Comparison of ENCODE assay signal across 17 cellular contexts in genomic region chr1:247114351-247115140, GRCh38. TPM values are rescaled to one million over a fixed set of nuclear protein-coding genes. Genes with fewer than 3 reads are reported as not detected.
DNase-seq lines count a peak whose midpoint lies in the region; ATAC-seq, FAIRE-seq and TF ChIP-seq lines count a peak whose summit lies in the region.
"Had no signal": no experiment of that assay in that cellular context is flagged by ENCODE, and none has a peak within 500 bp of the region (broad histone marks: within the 10 kb centered on the region; RNA-seq: fewer than 3 reads in every experiment).

No MANE protein-coding gene starts in this region.

- ATAC-seq in HepG2: peak; percentile 4; the same call in 2 of the 3 replicates
- no peak for ATAC-seq in right lobe of liver
- peak; percentile 16 for ATAC-seq in activated T-helper 17 cell treated with anti-CD3 and anti-CD28 coated beads, Interleukin-2, amount 50 U/mL, for 72 hours (replicated peaks)
- ATAC-seq in HG02970 (IDR thresholded peaks at IDR 0.05; ENCODE audit: low FRiP score, unreplicated experiment): no peak

- POLR2A ChIA-PET in HepG2 (lab: Yijun Ruan, JAX): interaction anchor here (1.2 kb wide), 1 partner anchor 36 kb away, joined by 3 read pairs; the partner anchor contains the start of gene ZNF670

- H3K4me1 ChIP-seq in HepG2 (ENCODE audit: insufficient read depth, low read length) (peaks cover 51% of the 10 kb centered on the region), right lobe of liver (peaks cover 0 to 14% (median 0%) of the 10 kb centered on the region in 4 donors), osteoblast (ENCODE audit: insufficient read depth, low read length) (no peaks in the 10 kb centered on the region)

- H3K27ac ChIP-seq in HepG2 (ENCODE audit: extremely low read length, insufficient read depth, low read length) (no peak overlapping the region), right lobe of liver (no peak overlapping the region), osteoblast (ENCODE audit: low read depth, low read length) (no peak overlapping the region)
- H3K27ac ChIP-seq: SJSA1 had no signal

- in situ Hi-C loops in HepG2 (cut with HindIII; ENCODE audit: extremely low pct_ligation_motif_present, low pct_unique_long_range_greater_than_20kb): no loop called here

- H3K27ac Mint-ChIP-seq in activated T-helper 17 cell treated with anti-CD3 and anti-CD28 coated beads, Interleukin-2, amount 50 U/mL, for 72 hours: no peak overlapping the region
- H3K27ac Mint-ChIP-seq: B cell, H9 had no signal

- CTCF ChIA-PET in HepG2 (lab: Yijun Ruan, JAX; ENCODE audit: low intra/inter-chr PET ratio, low total read pairs): no interaction called here

- TF ChIP-seq POLR2A in HepG2 (IDR thresholded peaks at IDR 0.05; ENCODE audit: insufficient read depth in 1 of 2, low read depth in 2 of 2, low read length in 2 of 2): no peak
- no peak for TF ChIP-seq POLR2A in right lobe of liver (IDR thresholded peaks at IDR 0.05)

- H3K4me3 Mint-ChIP-seq in activated T-helper 17 cell treated with anti-CD3 and anti-CD28 coated beads, Interleukin-2, amount 50 U/mL, for 72 hours: no peak overlapping the region

- DNase-seq in HepG2 (ENCODE audit: low spot score) (no peak), right lobe of liver (no peak), osteoblast (ENCODE audit: insufficient read length, low spot score, missing footprints) (peak; percentile 65), SIG-M5 treated with dmso at 0.1 percent for 504 hours (lab: John Stamatoyannopoulos, UW; ENCODE audit: unreplicated experiment) (no peak), RPMI8226 (no peak)
- DNase-seq: CD8-positive, alpha-beta memory T cell; DMS153; H9; MG63; NCI-H1105; NCI-H1930; NCI-H2171 treated with DMSO at 0.1 percent for 48 hours; NCI-H510A had no signal

- no peaks in the 10 kb centered on the region for H3K27me3 ChIP-seq in HepG2 (ENCODE audit: control insufficient read depth in 1 of 2, insufficient read depth in 2 of 2, low read length in 2 of 2)
- H3K27me3 ChIP-seq in right lobe of liver: no peaks in the 10 kb centered on the region
- no peaks in the 10 kb centered on the region for H3K27me3 ChIP-seq in osteoblast (ENCODE audit: insufficient read depth, low read length)
- H3K27me3 ChIP-seq: MG63, SJSA1 had no signal

- FAIRE-seq in HepG2 (lab: Jason Lieb, UNC): no peak

- H3K4me1 Mint-ChIP-seq in activated T-helper 17 cell treated with anti-CD3 and anti-CD28 coated beads, Interleukin-2, amount 50 U/mL, for 72 hours: peaks cover 10% of the 10 kb centered on the region

- H3K4me2 ChIP-seq in HepG2 (ENCODE audit: low read depth, low read length): peak overlapping the region; percentile 83
- no peak overlapping the region for H3K4me2 ChIP-seq in osteoblast (ENCODE audit: insufficient read depth, low read length)

- intact Hi-C loops in HepG2 (cut with micrococcal nuclease; ENCODE audit: unreplicated experiment) (loop anchor here (5.0 to 10.0 kb wide), 4 partner anchors 107 to 218 kb away; partner anchors contain the start of genes AHCTF1, ZNF496 and ZNF695), right lobe of liver (cut with DNase I) (no loop called here)

- H4K20me1 ChIP-seq in HepG2 (ENCODE audit: insufficient read depth, low read length) (no peaks in the 10 kb centered on the region), osteoblast (ENCODE audit: insufficient read depth, low read length) (no peaks in the 10 kb centered on the region)

- peaks cover 13% of the 10 kb centered on the region for H3K27me3 Mint-ChIP-seq in activated T-helper 17 cell treated with anti-CD3 and anti-CD28 coated beads, Interleukin-2, amount 50 U/mL, for 72 hours

- TF ChIP-seq CTCF in HepG2 (CRISPR knock-in tag; IDR thresholded peaks at IDR 0.05) (no peak), right lobe of liver (IDR thresholded peaks at IDR 0.05) (no peak), osteoblast (IDR thresholded peaks at IDR 0.05; ENCODE audit: extremely low read depth, low read depth, low read length) (no peak)

- H3K9me3 ChIP-seq in HepG2 (ENCODE audit: low read length): no peaks in the 10 kb centered on the region
- H3K9me3 ChIP-seq in right lobe of liver: no peaks in the 10 kb centered on the region
- H3K9me3 ChIP-seq in osteoblast (ENCODE audit: low read depth, low read length): no peaks in the 10 kb centered on the region
- H3K9me3 ChIP-seq: MG63 had no signal

- H3K79me2 ChIP-seq in HepG2 (ENCODE audit: insufficient read depth, low read length) (peaks cover 4% of the 10 kb centered on the region), osteoblast (ENCODE audit: insufficient read depth, low read length) (no peaks in the 10 kb centered on the region)

- peak overlapping the region; percentile 79 for H3K9ac ChIP-seq in HepG2 (ENCODE audit: insufficient read depth, low read depth, low read length)

- TF ChIP-seq EP300 in HepG2 (IDR thresholded peaks at IDR 0.05; ENCODE audit: low read depth in 2 of 2, low read length in 2 of 2): no peak
- no peak for TF ChIP-seq EP300 in HepG2 (CRISPR knock-in tag; IDR thresholded peaks at IDR 0.05; ENCODE audit: borderline replicate concordance)

- no peak for TF ChIP-seq RAD21 in HepG2 (CRISPR knock-in tag; IDR thresholded peaks at IDR 0.05)

- no TSS peak for BruUV-seq in HepG2 (replicated peaks; lab: Mats Ljungman, UMichigan)

- WGBS in HepG2 (ENCODE audit: low lambda C conversion rate): 54% methylated on average over 3 of the region's 13 CpGs
- 90% methylated on average over 2 of the region's 13 CpGs for WGBS in right lobe of liver (ENCODE audit: insufficient coverage, low coverage, low lambda C conversion rate, missing lambda C conversion rate)

- no peak overlapping the region for H2AFZ ChIP-seq in HepG2 (ENCODE audit: low read length)
- no peak overlapping the region for H2AFZ ChIP-seq in osteoblast (ENCODE audit: low read length)

- H3K9me3 Mint-ChIP-seq in activated T-helper 17 cell treated with anti-CD3 and anti-CD28 coated beads, Interleukin-2, amount 50 U/mL, for 72 hours: no peaks in the 10 kb centered on the region

- H3K4me3 ChIP-seq in HepG2 (replicated peaks in 1 of 3; ENCODE audit: insufficient read depth in 1 of 3, low read depth in 2 of 3, low read length in 3 of 3) (peak overlapping the region in 2 of 3 experiments; percentile 77 to 82; a peak in 2 of 6 replicates), right lobe of liver (no peak overlapping the region), osteoblast (ENCODE audit: insufficient read depth, low read length) (no peak overlapping the region)
- H3K4me3 ChIP-seq: MG63, SJSA1 had no signal

- H3K36me3 ChIP-seq in HepG2 (replicated peaks in 1 of 2; ENCODE audit: control insufficient read depth in 1 of 2, insufficient read depth in 2 of 2, low read length in 2 of 2): no peaks in the 10 kb centered on the region
- no peaks in the 10 kb centered on the region for H3K36me3 ChIP-seq in right lobe of liver
- H3K36me3 ChIP-seq in osteoblast (ENCODE audit: insufficient read depth, low read length): no peaks in the 10 kb centered on the region
- H3K36me3 ChIP-seq: MG63, SJSA1 had no signal

- H3K36me3 Mint-ChIP-seq in activated T-helper 17 cell treated with anti-CD3 and anti-CD28 coated beads, Interleukin-2, amount 50 U/mL, for 72 hours (ENCODE audit: low read depth): no peaks in the 10 kb centered on the region
- H3K36me3 Mint-ChIP-seq: CD8-positive, alpha-beta memory T cell had no signal

RNA-seq across cellular contexts. Expression of gene ZNF669, which starts 10.4 kb away (rescaled TPM):
- total RNA-seq in HepG2 (2016; rRNA removed; fragmentation: Illumina TruSeq; extraction: Trizol) (13.6 and 14.6 TPM in 2 replicates), right lobe of liver (1 to 10 TPM in 5 of 6 experiments, under 1 TPM in 1; 0.90 to 2.6 (median 1.5) TPM), osteoblast (10.1 and 11.8 TPM in 2 replicates)
- total RNA-seq in HepG2 (2016; cell fraction: cytosol; rRNA removed; fragmentation: Illumina TruSeq; extraction: Trizol; ENCODE audit: low read depth): 2.4 and 3.5 TPM in 2 replicates
- 10.6 and 14.2 TPM in 2 replicates for total RNA-seq in HepG2 (2016; cell fraction: insoluble cytoplasmic fraction; rRNA removed; fragmentation: Illumina TruSeq; extraction: Trizol)
- total RNA-seq in HepG2 (2016; cell fraction: membrane; rRNA removed; fragmentation: Illumina TruSeq; extraction: Trizol): 5.9 and 7.8 TPM in 2 replicates
- total RNA-seq in HepG2 (2016; cell fraction: nucleus; rRNA removed; fragmentation: Illumina TruSeq; extraction: Trizol): 9.1 and 11.4 TPM in 2 replicates
- polyA plus RNA-seq in HepG2 (2011; rRNA removed): 2.8 and 3.1 TPM in 2 replicates
- 1.6 and 2.7 TPM in 2 replicates for polyA plus RNA-seq in HepG2 (2011; cell fraction: cytosol; rRNA removed)
- polyA plus RNA-seq in HepG2 (2011; cell fraction: nucleus; rRNA removed): 1.7 and 1.8 TPM in 2 replicates
- polyA plus RNA-seq in HepG2 (2012): 3.2 and 4.3 TPM in 2 replicates
- polyA plus RNA-seq in HepG2 (2016; cell fraction: cytosol; fragmentation: Illumina TruSeq; extraction: Trizol; ENCODE audit: low read depth): 0.65 and 0.85 TPM in 2 replicates
- 6.7 and 7.5 TPM in 2 replicates for polyA plus RNA-seq in HepG2 (2016; cell fraction: insoluble cytoplasmic fraction; fragmentation: Illumina TruSeq; extraction: Trizol; ENCODE audit: low read depth)
- 0.85 and 1.5 TPM in 2 replicates for polyA plus RNA-seq in HepG2 (2016; cell fraction: membrane; fragmentation: Illumina TruSeq; extraction: Trizol; ENCODE audit: low read depth)
- polyA plus RNA-seq in HepG2 (2016; cell fraction: nucleus; fragmentation: Illumina TruSeq; extraction: Trizol; ENCODE audit: insufficient read depth, low read depth): 4.8 and 6.8 TPM in 2 replicates
- 5.8 and 7.0 TPM in 2 replicates for polyA minus RNA-seq in HepG2 (2011; rRNA and poly(A)+ RNA removed; ENCODE audit: low replicate concordance)
- 3.7 and 4.6 TPM in 2 replicates for polyA minus RNA-seq in HepG2 (2011; cell fraction: cytosol; rRNA and poly(A)+ RNA removed)
- 9.9 and 10.7 TPM in 2 replicates for polyA minus RNA-seq in HepG2 (2011; cell fraction: nucleus; rRNA and poly(A)+ RNA removed)
- 1 to 10 TPM; 5.7 to 7.1 TPM for total RNA-seq in activated T-helper 17 cell treated with anti-CD3 and anti-CD28 coated beads, Interleukin-2, amount 50 U/mL, for 72 hours

RNA-seq across cellular contexts. Expression of gene ZNF670, which starts 35.9 kb away (rescaled TPM):
- 10.9 and 15.2 TPM in 2 replicates for total RNA-seq in HepG2 (2016; rRNA removed; fragmentation: Illumina TruSeq; extraction: Trizol)
- total RNA-seq in HepG2 (2016; cell fraction: cytosol; rRNA removed; fragmentation: Illumina TruSeq; extraction: Trizol; ENCODE audit: low read depth): 3.3 and 4.0 TPM in 2 replicates
- total RNA-seq in HepG2 (2016; cell fraction: insoluble cytoplasmic fraction; rRNA removed; fragmentation: Illumina TruSeq; extraction: Trizol): 10.9 and 17.3 TPM in 2 replicates
- 6.3 and 7.0 TPM in 2 replicates for total RNA-seq in HepG2 (2016; cell fraction: membrane; rRNA removed; fragmentation: Illumina TruSeq; extraction: Trizol)
- total RNA-seq in HepG2 (2016; cell fraction: nucleus; rRNA removed; fragmentation: Illumina TruSeq; extraction: Trizol): 6.2 and 8.1 TPM in 2 replicates
- 3.1 and 4.2 TPM in 2 replicates for polyA plus RNA-seq in HepG2 (2011; rRNA removed)
- polyA plus RNA-seq in HepG2 (2011; cell fraction: cytosol; rRNA removed): 1.2 and 1.4 TPM in 2 replicates
- 2.3 and 2.7 TPM in 2 replicates for polyA plus RNA-seq in HepG2 (2011; cell fraction: nucleus; rRNA removed)
- 6.0 and 9.2 TPM in 2 replicates for polyA plus RNA-seq in HepG2 (2012)
- 0.41 and 0.53 TPM in 2 replicates for polyA plus RNA-seq in HepG2 (2016; cell fraction: cytosol; fragmentation: Illumina TruSeq; extraction: Trizol; ENCODE audit: low read depth)
- polyA plus RNA-seq in HepG2 (2016; cell fraction: insoluble cytoplasmic fraction; fragmentation: Illumina TruSeq; extraction: Trizol; ENCODE audit: low read depth): 13.4 and 14.2 TPM in 2 replicates
- polyA plus RNA-seq in HepG2 (2016; cell fraction: membrane; fragmentation: Illumina TruSeq; extraction: Trizol; ENCODE audit: low read depth): 2.0 and 2.3 TPM in 2 replicates
- polyA plus RNA-seq in HepG2 (2016; cell fraction: nucleus; fragmentation: Illumina TruSeq; extraction: Trizol; ENCODE audit: insufficient read depth, low read depth): 5.8 and 7.7 TPM in 2 replicates
- polyA minus RNA-seq in HepG2 (2011; rRNA and poly(A)+ RNA removed; ENCODE audit: low replicate concordance): 0.82 and 2.0 TPM in 2 replicates
- polyA minus RNA-seq in HepG2 (2011; cell fraction: cytosol; rRNA and poly(A)+ RNA removed): 4.1 and 4.4 TPM in 2 replicates
- 14.9 and 16.4 TPM in 2 replicates for polyA minus RNA-seq in HepG2 (2011; cell fraction: nucleus; rRNA and poly(A)+ RNA removed)
- total RNA-seq in right lobe of liver: 1 to 10 TPM in 5 of 6 experiments, under 1 TPM in 1; 0.79 to 2.7 (median 1.5) TPM
- total RNA-seq in activated T-helper 17 cell treated with anti-CD3 and anti-CD28 coated beads, Interleukin-2, amount 50 U/mL, for 72 hours: 1 to 10 TPM; 2.7 to 3.3 TPM
- total RNA-seq in osteoblast: 2.9 and 3.8 TPM in 2 replicates

RNA-seq across cellular contexts. Expression of gene ZNF124, which starts 57.3 kb away (rescaled TPM):
- total RNA-seq in HepG2 (2016; rRNA removed; fragmentation: Illumina TruSeq; extraction: Trizol) (102 and 134 TPM in 2 replicates), right lobe of liver (10 to 100 TPM in 1 of 6 experiments, 1 to 10 TPM in 5; 5.4 to 13.8 (median 6.6) TPM), osteoblast (14.4 and 36.9 TPM in 2 replicates)
- total RNA-seq in HepG2 (2016; cell fraction: cytosol; rRNA removed; fragmentation: Illumina TruSeq; extraction: Trizol; ENCODE audit: low read depth): 749 and 855 TPM in 2 replicates
- 96.3 and 132 TPM in 2 replicates for total RNA-seq in HepG2 (2016; cell fraction: insoluble cytoplasmic fraction; rRNA removed; fragmentation: Illumina TruSeq; extraction: Trizol)
- total RNA-seq in HepG2 (2016; cell fraction: membrane; rRNA removed; fragmentation: Illumina TruSeq; extraction: Trizol): 583 and 722 TPM in 2 replicates
- total RNA-seq in HepG2 (2016; cell fraction: nucleus; rRNA removed; fragmentation: Illumina TruSeq; extraction: Trizol): 58.8 and 62.6 TPM in 2 replicates
- polyA plus RNA-seq in HepG2 (2011; rRNA removed): 6.3 and 9.7 TPM in 2 replicates
- 4.1 and 5.0 TPM in 2 replicates for polyA plus RNA-seq in HepG2 (2011; cell fraction: cytosol; rRNA removed)
- polyA plus RNA-seq in HepG2 (2011; cell fraction: nucleus; rRNA removed): 7.2 and 7.3 TPM in 2 replicates
- polyA plus RNA-seq in HepG2 (2012): 6.6 and 7.3 TPM in 2 replicates
- 2.1 and 2.6 TPM in 2 replicates for polyA plus RNA-seq in HepG2 (2016; cell fraction: cytosol; fragmentation: Illumina TruSeq; extraction: Trizol; ENCODE audit: low read depth)
- 17.0 and 18.3 TPM in 2 replicates for polyA plus RNA-seq in HepG2 (2016; cell fraction: insoluble cytoplasmic fraction; fragmentation: Illumina TruSeq; extraction: Trizol; ENCODE audit: low read depth)
- 3.8 and 4.0 TPM in 2 replicates for polyA plus RNA-seq in HepG2 (2016; cell fraction: membrane; fragmentation: Illumina TruSeq; extraction: Trizol; ENCODE audit: low read depth)
- polyA plus RNA-seq in HepG2 (2016; cell fraction: nucleus; fragmentation: Illumina TruSeq; extraction: Trizol; ENCODE audit: insufficient read depth, low read depth): 24.6 and 31.3 TPM in 2 replicates
- polyA minus RNA-seq in HepG2 (2011; rRNA and poly(A)+ RNA removed; ENCODE audit: low replicate concordance): 41.2 and 57.5 TPM in 2 replicates
- 107 and 109 TPM in 2 replicates for polyA minus RNA-seq in HepG2 (2011; cell fraction: cytosol; rRNA and poly(A)+ RNA removed)
- 61.2 and 76.6 TPM in 2 replicates for polyA minus RNA-seq in HepG2 (2011; cell fraction: nucleus; rRNA and poly(A)+ RNA removed)
- total RNA-seq in activated T-helper 17 cell treated with anti-CD3 and anti-CD28 coated beads, Interleukin-2, amount 50 U/mL, for 72 hours: 10 to 100 TPM; 11.6 to 14.4 TPM

Comparison
In these comparisons a context has a peak if more than half of its experiments do, and no peak if none do; other contexts are left out.
1. ATAC-seq: peak in HepG2 (single experiment) and activated T-helper 17 cell treated with anti-CD3 and anti-CD28 coated beads, Interleukin-2, amount 50 U/mL, for 72 hours (single experiment); none in right lobe of liver (0 of 4) and HG02970 (single experiment).
2. H3K4me3 ChIP-seq: peak in HepG2 (2 of 3); none in right lobe of liver (0 of 3) and osteoblast (single experiment).